ENCODE assay signal across 1 cellular context in the genomic region with DNA sequence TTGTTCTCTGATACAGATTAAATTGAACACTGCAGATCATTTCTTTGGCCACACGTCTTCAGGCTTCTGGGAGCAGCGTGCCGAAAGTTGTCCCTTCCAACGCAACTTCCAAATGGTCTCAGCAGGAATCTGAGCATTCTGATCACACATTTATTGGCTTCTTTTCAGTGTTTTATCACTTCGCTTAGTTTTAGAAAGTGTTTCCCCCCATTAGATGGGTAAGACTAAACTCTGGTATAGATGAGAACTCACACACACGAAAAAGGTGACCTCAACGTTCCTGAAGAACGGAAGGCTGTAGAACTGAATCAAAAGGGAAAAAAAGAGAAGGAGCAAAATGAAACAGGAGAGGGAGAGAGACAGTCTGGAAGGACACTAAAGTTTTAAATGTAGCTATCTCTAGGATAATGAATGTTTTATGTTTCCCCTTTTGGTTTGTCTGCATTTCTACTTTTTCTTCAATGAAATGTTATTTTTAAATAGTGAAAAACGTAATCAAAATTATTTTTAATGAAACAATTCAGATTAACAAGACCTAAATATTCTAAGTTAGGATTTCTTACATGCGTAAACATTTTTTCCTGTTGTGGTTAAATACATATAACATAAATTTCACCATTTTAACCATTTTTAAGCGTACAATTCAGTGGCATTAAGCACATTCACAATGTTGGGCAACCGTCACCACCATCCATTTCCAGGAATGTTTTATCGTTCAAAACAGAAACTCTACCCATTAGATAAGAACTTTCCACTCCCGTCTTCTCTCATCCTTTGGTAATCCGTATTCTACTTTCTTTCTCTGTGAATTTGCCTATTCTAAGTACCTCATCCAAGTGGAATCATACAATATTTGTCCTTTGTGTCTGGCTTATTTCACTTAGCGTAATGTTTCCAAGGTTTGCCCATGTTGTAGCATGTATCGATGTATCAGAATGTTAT.
A peak's percentile ranks its signal among the peaks of the same experiment; 100 is the strongest.
TF ChIP-seq lines count a peak whose summit lies in the region.

No MANE protein-coding gene starts in this region.

TF ChIP-seq in K562, 482 proteins besides CTCF, POLR2A, EP300 and RAD21 (continued from another document and continues in another):
- TF ChIP-seq, protein P1, sequence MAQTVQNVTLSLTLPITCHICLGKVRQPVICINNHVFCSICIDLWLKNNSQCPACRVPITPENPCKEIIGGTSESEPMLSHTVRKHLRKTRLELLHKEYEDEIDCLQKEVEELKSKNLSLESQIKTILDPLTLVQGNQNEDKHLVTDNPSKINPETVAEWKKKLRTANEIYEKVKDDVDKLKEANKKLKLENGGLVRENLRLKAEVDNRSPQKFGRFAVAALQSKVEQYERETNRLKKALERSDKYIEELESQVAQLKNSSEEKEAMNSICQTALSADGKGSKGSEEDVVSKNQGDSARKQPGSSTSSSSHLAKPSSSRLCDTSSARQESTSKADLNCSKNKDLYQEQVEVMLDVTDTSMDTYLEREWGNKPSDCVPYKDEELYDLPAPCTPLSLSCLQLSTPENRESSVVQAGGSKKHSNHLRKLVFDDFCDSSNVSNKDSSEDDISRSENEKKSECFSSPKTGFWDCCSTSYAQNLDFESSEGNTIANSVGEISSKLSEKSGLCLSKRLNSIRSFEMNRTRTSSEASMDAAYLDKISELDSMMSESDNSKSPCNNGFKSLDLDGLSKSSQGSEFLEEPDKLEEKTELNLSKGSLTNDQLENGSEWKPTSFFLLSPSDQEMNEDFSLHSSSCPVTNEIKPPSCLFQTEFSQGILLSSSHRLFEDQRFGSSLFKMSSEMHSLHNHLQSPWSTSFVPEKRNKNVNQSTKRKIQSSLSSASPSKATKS (CRISPR knock-in tag; IDR thresholded peaks at IDR 0.05): no peak
- TF ChIP-seq ESRRA (IDR thresholded peaks at IDR 0.05; ENCODE audit: borderline replicate concordance, low read depth) (peak; percentile 21; the same call in 1 of the 2 replicates), SNRNP70 (optimal IDR thresholded peaks at IDR 0.05; ENCODE audit: low read depth, low read length) (no peak), TBL1XR1 (IDR thresholded peaks at IDR 0.05; ENCODE audit: low read length in 2 of 2) (peak in 1 of 2 experiments; percentile 74; a peak in 2 of 4 replicates), ZNF644 (tag; IDR thresholded peaks at IDR 0.05; ENCODE audit: low read depth) (peak; percentile 56; the same call in 1 of the 2 replicates), GATA2 (CRISPR knock-in tag; IDR thresholded peaks at IDR 0.05) (0 out of 2 replicates have a peak, but pooled peaks have one; percentile 31), YY1 (IDR thresholded peaks at IDR 0.05; ENCODE audit: borderline replicate concordance in 1 of 3, control insufficient read depth in 1 of 3, extremely low read depth in 1 of 3, insufficient read depth in 3 of 3, insufficient read length in 1 of 3, insufficient replicate concordance in 2 of 3, low read depth in 1 of 3, low read length in 2 of 3) (no peak), SOX6 (IDR thresholded peaks at IDR 0.05) (peak; percentile 73), MEF2A (IDR thresholded peaks at IDR 0.05; ENCODE audit: control insufficient read depth, low read depth, low read length) (no peak), NR2C2 (CRISPR knock-in tag; IDR thresholded peaks at IDR 0.05) (no peak), NR2C2 (tag; IDR thresholded peaks at IDR 0.05) (no peak), CXXC5 (CRISPR knock-in tag; IDR thresholded peaks at IDR 0.05) (0 out of 2 replicates have a peak, but pooled peaks have one; percentile 5), CC2D1A (IDR thresholded peaks at IDR 0.05) (no peak), ZNF253 (CRISPR knock-in tag; conservative IDR thresholded peaks at IDR 0.05) (no peak), PHF21A (IDR thresholded peaks at IDR 0.05; ENCODE audit: borderline replicate concordance, low read depth) (no peak), EP400 (IDR thresholded peaks at IDR 0.05) (peak; percentile 43), FOSL1 (tag; conservative IDR thresholded peaks at IDR 0.05) (peak; percentile 59), FUS (optimal IDR thresholded peaks at IDR 0.05; ENCODE audit: low read depth, low read length) (no peak), C11orf30 (IDR thresholded peaks at IDR 0.05; ENCODE audit: low read depth) (no peak), MCM3 (IDR thresholded peaks at IDR 0.05) (no peak), ZNF668 (CRISPR knock-in tag; IDR thresholded peaks at IDR 0.05) (0 out of 2 replicates have a peak, but pooled peaks have one; percentile 14), TCF3 (CRISPR knock-in tag; IDR thresholded peaks at IDR 0.05) (peak; percentile 90), EWSR1 (IDR thresholded peaks at IDR 0.05; ENCODE audit: borderline replicate concordance, low read depth, partially characterized antibody) (no peak), ZNF696 (CRISPR knock-in tag; conservative IDR thresholded peaks at IDR 0.05) (no peak), NFATC3 (IDR thresholded peaks at IDR 0.05) (peak; percentile 87), MYBL2 (IDR thresholded peaks at IDR 0.05; ENCODE audit: low read depth) (no peak), MYBL2 (CRISPR knock-in tag; IDR thresholded peaks at IDR 0.05; ENCODE audit: borderline replicate concordance) (no peak), DIDO1 (tag; IDR thresholded peaks at IDR 0.05; ENCODE audit: low read depth) (no peak), HSF4 (CRISPR knock-in tag; IDR thresholded peaks at IDR 0.05; ENCODE audit: borderline replicate concordance) (peak; percentile 53; the same call in 1 of the 2 replicates), HDAC6 (IDR thresholded peaks at IDR 0.05; ENCODE audit: low read depth, low read length) (no peak)
- TF ChIP-seq, protein P2, sequence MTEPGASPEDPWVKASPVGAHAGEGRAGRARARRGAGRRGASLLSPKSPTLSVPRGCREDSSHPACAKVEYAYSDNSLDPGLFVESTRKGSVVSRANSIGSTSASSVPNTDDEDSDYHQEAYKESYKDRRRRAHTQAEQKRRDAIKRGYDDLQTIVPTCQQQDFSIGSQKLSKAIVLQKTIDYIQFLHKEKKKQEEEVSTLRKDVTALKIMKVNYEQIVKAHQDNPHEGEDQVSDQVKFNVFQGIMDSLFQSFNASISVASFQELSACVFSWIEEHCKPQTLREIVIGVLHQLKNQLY (CRISPR knock-in tag; conservative IDR thresholded peaks at IDR 0.05): no peak
- TF ChIP-seq, protein P3, sequence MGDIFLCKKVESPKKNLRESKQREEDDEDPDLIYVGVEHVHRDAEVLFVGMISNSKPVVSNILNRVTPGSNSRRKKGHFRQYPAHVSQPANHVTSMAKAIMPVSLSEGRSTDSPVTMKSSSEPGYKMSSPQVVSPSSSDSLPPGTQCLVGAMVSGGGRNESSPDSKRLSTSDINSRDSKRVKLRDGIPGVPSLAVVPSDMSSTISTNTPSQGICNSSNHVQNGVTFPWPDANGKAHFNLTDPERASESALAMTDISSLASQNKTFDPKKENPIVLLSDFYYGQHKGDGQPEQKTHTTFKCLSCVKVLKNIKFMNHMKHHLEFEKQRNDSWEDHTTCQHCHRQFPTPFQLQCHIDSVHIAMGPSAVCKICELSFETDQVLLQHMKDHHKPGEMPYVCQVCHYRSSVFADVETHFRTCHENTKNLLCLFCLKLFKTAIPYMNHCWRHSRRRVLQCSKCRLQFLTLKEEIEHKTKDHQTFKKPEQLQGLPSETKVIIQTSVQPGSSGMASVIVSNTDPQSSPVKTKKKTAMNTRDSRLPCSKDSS (IDR thresholded peaks at IDR 0.05; ENCODE audit: low read depth, partially characterized antibody): no peak
- TF ChIP-seq, protein P4, sequence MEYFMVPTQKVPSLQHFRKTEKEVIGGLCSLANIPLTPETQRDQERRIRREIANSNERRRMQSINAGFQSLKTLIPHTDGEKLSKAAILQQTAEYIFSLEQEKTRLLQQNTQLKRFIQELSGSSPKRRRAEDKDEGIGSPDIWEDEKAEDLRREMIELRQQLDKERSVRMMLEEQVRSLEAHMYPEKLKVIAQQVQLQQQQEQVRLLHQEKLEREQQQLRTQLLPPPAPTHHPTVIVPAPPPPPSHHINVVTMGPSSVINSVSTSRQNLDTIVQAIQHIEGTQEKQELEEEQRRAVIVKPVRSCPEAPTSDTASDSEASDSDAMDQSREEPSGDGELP (CRISPR knock-in tag; IDR thresholded peaks at IDR 0.05; ENCODE audit: borderline replicate concordance): no peak
- TF ChIP-seq, protein P5, sequence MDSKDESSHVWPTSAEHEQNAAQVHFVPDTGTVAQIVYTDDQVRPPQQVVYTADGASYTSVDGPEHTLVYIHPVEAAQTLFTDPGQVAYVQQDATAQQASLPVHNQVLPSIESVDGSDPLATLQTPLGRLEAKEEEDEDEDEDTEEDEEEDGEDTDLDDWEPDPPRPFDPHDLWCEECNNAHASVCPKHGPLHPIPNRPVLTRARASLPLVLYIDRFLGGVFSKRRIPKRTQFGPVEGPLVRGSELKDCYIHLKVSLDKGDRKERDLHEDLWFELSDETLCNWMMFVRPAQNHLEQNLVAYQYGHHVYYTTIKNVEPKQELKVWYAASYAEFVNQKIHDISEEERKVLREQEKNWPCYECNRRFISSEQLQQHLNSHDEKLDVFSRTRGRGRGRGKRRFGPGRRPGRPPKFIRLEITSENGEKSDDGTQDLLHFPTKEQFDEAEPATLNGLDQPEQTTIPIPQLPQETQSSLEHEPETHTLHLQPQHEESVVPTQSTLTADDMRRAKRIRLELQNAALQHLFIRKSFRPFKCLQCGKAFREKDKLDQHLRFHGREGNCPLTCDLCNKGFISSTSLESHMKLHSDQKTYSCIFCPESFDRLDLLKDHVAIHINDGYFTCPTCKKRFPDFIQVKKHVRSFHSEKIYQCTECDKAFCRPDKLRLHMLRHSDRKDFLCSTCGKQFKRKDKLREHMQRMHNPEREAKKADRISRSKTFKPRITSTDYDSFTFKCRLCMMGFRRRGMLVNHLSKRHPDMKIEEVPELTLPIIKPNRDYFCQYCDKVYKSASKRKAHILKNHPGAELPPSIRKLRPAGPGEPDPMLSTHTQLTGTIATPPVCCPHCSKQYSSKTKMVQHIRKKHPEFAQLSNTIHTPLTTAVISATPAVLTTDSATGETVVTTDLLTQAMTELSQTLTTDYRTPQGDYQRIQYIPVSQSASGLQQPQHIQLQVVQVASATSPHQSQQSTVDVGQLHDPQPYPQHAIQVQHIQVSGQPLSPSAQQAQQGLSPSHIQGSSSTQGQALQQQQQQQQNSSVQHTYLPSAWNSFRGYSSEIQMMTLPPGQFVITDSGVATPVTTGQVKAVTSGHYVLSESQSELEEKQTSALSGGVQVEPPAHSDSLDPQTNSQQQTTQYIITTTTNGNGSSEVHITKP (IDR thresholded peaks at IDR 0.05; ENCODE audit: partially characterized antibody): no peak
- TF ChIP-seq, protein P6, sequence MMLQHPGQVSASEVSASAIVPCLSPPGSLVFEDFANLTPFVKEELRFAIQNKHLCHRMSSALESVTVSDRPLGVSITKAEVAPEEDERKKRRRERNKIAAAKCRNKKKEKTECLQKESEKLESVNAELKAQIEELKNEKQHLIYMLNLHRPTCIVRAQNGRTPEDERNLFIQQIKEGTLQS (IDR thresholded peaks at IDR 0.05): peak; percentile 52
- TF ChIP-seq, protein P6 (CRISPR knock-in tag; conservative IDR thresholded peaks at IDR 0.05): no peak
- TF ChIP-seq, protein P7, sequence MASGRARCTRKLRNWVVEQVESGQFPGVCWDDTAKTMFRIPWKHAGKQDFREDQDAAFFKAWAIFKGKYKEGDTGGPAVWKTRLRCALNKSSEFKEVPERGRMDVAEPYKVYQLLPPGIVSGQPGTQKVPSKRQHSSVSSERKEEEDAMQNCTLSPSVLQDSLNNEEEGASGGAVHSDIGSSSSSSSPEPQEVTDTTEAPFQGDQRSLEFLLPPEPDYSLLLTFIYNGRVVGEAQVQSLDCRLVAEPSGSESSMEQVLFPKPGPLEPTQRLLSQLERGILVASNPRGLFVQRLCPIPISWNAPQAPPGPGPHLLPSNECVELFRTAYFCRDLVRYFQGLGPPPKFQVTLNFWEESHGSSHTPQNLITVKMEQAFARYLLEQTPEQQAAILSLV (tag; IDR thresholded peaks at IDR 0.05): 0 out of 2 replicates have a peak, but pooled peaks have one; percentile 14
- TF ChIP-seq, protein P8, sequence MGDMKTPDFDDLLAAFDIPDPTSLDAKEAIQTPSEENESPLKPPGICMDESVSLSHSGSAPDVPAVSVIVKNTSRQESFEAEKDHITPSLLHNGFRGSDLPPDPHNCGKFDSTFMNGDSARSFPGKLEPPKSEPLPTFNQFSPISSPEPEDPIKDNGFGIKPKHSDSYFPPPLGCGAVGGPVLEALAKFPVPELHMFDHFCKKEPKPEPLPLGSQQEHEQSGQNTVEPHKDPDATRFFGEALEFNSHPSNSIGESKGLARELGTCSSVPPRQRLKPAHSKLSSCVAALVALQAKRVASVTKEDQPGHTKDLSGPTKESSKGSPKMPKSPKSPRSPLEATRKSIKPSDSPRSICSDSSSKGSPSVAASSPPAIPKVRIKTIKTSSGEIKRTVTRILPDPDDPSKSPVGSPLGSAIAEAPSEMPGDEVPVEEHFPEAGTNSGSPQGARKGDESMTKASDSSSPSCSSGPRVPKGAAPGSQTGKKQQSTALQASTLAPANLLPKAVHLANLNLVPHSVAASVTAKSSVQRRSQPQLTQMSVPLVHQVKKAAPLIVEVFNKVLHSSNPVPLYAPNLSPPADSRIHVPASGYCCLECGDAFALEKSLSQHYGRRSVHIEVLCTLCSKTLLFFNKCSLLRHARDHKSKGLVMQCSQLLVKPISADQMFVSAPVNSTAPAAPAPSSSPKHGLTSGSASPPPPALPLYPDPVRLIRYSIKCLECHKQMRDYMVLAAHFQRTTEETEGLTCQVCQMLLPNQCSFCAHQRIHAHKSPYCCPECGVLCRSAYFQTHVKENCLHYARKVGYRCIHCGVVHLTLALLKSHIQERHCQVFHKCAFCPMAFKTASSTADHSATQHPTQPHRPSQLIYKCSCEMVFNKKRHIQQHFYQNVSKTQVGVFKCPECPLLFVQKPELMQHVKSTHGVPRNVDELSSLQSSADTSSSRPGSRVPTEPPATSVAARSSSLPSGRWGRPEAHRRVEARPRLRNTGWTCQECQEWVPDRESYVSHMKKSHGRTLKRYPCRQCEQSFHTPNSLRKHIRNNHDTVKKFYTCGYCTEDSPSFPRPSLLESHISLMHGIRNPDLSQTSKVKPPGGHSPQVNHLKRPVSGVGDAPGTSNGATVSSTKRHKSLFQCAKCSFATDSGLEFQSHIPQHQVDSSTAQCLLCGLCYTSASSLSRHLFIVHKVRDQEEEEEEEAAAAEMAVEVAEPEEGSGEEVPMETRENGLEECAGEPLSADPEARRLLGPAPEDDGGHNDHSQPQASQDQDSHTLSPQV (IDR thresholded peaks at IDR 0.05): peak; percentile 80
- TF ChIP-seq, protein P9, sequence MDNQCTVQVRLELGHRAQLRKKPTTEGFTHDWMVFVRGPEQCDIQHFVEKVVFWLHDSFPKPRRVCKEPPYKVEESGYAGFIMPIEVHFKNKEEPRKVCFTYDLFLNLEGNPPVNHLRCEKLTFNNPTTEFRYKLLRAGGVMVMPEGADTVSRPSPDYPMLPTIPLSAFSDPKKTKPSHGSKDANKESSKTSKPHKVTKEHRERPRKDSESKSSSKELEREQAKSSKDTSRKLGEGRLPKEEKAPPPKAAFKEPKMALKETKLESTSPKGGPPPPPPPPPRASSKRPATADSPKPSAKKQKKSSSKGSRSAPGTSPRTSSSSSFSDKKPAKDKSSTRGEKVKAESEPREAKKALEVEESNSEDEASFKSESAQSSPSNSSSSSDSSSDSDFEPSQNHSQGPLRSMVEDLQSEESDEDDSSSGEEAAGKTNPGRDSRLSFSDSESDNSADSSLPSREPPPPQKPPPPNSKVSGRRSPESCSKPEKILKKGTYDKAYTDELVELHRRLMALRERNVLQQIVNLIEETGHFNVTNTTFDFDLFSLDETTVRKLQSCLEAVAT (IDR thresholded peaks at IDR 0.05): 0 out of 4 replicates have a peak, but pooled peaks of 1 of the 2 experiments have one; percentile 11
